ENCODE assay signal across 8 cellular contexts in the genomic region with DNA sequence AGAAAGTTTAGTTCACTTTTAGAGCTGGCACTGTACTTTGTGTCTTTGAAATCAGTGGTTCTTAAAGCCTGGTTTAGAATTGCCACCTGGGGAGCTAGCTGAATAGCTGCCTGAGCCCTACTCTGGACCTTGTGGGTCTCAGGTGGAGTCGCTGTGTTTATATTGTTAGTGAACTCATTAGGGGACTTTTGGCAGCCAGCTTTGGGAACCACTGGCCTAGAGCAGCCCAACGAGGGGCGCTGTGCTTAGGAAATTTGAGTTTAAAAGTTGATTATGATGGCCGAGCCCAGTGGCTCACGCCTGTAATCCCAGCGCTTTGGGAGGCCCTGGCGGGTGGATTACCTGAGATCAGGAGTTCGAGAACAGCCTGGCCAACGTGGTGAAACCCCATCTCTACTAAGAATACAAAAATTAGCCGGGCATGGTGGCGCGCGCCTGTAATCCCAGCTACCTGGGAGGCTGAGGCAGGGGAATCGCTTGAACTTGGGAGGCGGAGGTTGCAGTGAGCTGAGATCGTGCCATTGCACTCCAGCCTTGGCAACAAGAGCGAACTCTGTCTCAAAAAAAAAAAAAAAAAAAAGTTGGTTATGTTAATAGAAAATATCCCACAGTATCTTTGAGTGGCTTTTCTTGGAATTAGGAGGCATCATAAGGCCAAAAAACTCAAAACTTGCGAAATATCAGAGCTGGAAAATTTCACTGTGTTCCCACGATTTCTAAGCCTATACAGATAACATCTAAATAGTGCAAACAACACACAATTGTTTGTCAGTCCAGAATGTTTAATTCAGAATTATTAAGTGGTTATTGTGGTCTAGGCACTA. TPM values are rescaled to one million over a fixed set of nuclear protein-coding genes. Genes with fewer than 3 reads are reported as not detected.
DNase-seq lines count a peak whose midpoint lies in the region; ATAC-seq and TF ChIP-seq lines count a peak whose summit lies in the region.

No MANE protein-coding gene starts in this region.

- H3K27me3 Mint-ChIP-seq in activated T-cell treated with anti-CD3 and anti-CD28 coated beads, Interleukin-2, amount 50 U/mL, for 4 hours (ENCODE audit: low read depth) = no peaks in the 10 kb centered on the region
- no peaks in the 10 kb centered on the region for H3K27me3 Mint-ChIP-seq in progenitor cell of endocrine pancreas

- peak overlapping the region; percentile 91 for H3K4me3 Mint-ChIP-seq in activated T-cell treated with anti-CD3 and anti-CD28 coated beads, Interleukin-2, amount 50 U/mL, for 4 hours
- peak overlapping the region; percentile 86 for H3K4me3 Mint-ChIP-seq in progenitor cell of endocrine pancreas (ENCODE audit: low read depth)

- peak overlapping the region; percentile 95 for H3K27ac Mint-ChIP-seq in progenitor cell of endocrine pancreas

- peaks cover 10% of the 10 kb centered on the region for H3K36me3 Mint-ChIP-seq in activated T-cell treated with anti-CD3 and anti-CD28 coated beads, Interleukin-2, amount 50 U/mL, for 4 hours (ENCODE audit: insufficient read depth)
- peaks cover 1% of the 10 kb centered on the region for H3K36me3 Mint-ChIP-seq in progenitor cell of endocrine pancreas (ENCODE audit: insufficient read depth)

- TF ChIP-seq CTCF in fibroblast of the aortic adventitia (IDR thresholded peaks at IDR 0.05; ENCODE audit: insufficient read depth, low read length) (no peak), progenitor cell of endocrine pancreas (IDR thresholded peaks at IDR 0.05; ENCODE audit: unreplicated experiment) (no peak)

- H3K4me3 ChIP-seq in fibroblast of the aortic adventitia (ENCODE audit: low read depth, low read length) = peak overlapping the region; percentile 84

- no peak for DNase-seq in activated T-cell treated with anti-CD3 and anti-CD28 coated beads, Interleukin-2, amount 50 U/mL, for 4 hours
- DNase-seq in activated T-cell treated with anti-CD3 and anti-CD28 coated beads for 4 hours (no peak), fibroblast of the aortic adventitia (ENCODE audit: low read depth) (peak; percentile 36), progenitor cell of endocrine pancreas (ENCODE audit: low spot score, unreplicated experiment) (no peak), GF-D8 (lab: John Stamatoyannopoulos, UW) (no peak), NCI-H446 (lab: John Stamatoyannopoulos, UW) (no peak)
- DNase-seq in activated CD4-positive, CD25-positive, alpha-beta regulatory T cell treated with anti-CD3 and anti-CD28 coated beads, Interleukin-2, amount 50 U/mL, for 72 hours = peak; percentile 30

- H3K9me3 Mint-ChIP-seq in activated T-cell treated with anti-CD3 and anti-CD28 coated beads, Interleukin-2, amount 50 U/mL, for 4 hours = no peaks in the 10 kb centered on the region
- peaks cover 3% of the 10 kb centered on the region for H3K9me3 Mint-ChIP-seq in progenitor cell of endocrine pancreas (ENCODE audit: low read depth)

- H3K4me1 Mint-ChIP-seq in activated T-cell treated with anti-CD3 and anti-CD28 coated beads, Interleukin-2, amount 50 U/mL, for 4 hours (ENCODE audit: low read depth) = peaks cover 42% of the 10 kb centered on the region
- peaks cover 9% of the 10 kb centered on the region for H3K4me1 Mint-ChIP-seq in progenitor cell of endocrine pancreas (ENCODE audit: low read depth)

- ATAC-seq in activated T-cell treated with anti-CD3 and anti-CD28 coated beads, Interleukin-2, amount 50 U/mL, for 4 hours = peak in 1 of 2 donors; percentile 7
- peak; percentile 4 for ATAC-seq in HG02973 (IDR thresholded peaks at IDR 0.05; ENCODE audit: unreplicated experiment)

RNA-seq across cellular contexts. Expression of a gene that starts 0.8 kb away (rescaled TPM):
- 10 to 100 TPM; 44.7 to 50.1 (median 48.3) TPM for total RNA-seq in activated T-cell treated with anti-CD3 and anti-CD28 coated beads, Interleukin-2, amount 50 U/mL, for 4 hours
- total RNA-seq in fibroblast of the aortic adventitia (ENCODE audit: low replicate concordance) = 13.1 and 23.3 TPM in 2 replicates
- total RNA-seq in progenitor cell of endocrine pancreas = 43.5 and 48.7 TPM in 2 replicates

Comparison
In these comparisons a context has a peak if more than half of its experiments do, and no peak if none do; other contexts are left out.
1. DNase-seq: peak in activated CD4-positive, CD25-positive, alpha-beta regulatory T cell treated with anti-CD3 and anti-CD28 coated beads, Interleukin-2, amount 50 U/mL, for 72 hours (single experiment) and fibroblast of the aortic adventitia (single experiment); none in activated T-cell treated with anti-CD3 and anti-CD28 coated beads, Interleukin-2, amount 50 U/mL, for 4 hours (single experiment), activated T-cell treated with anti-CD3 and anti-CD28 coated beads for 4 hours (single experiment), progenitor cell of endocrine pancreas (single experiment), GF-D8 (single experiment) and NCI-H446 (0 of 2).